23 cellular contexts compared by ENCODE assay signal in genomic region chr1:7407980-7408770, GRCh38.
DNase-seq lines count a peak whose midpoint lies in the region; ATAC-seq, FAIRE-seq and TF ChIP-seq lines count a peak whose summit lies in the region.
"Had no signal": no experiment of that assay in that cellular context is flagged by ENCODE, and none has a peak within 500 bp of the region (broad histone marks: within the 10 kb centered on the region; RNA-seq: fewer than 3 reads in every experiment).

No MANE protein-coding gene starts in this region.

- no peak overlapping the region for H2AFZ ChIP-seq in GM12878 (ENCODE audit: control insufficient read depth, low read depth, low read length)

- H4K20me1 ChIP-seq in GM12878 (ENCODE audit: control insufficient read depth, insufficient read depth): no peaks in the 10 kb centered on the region

- CTCF ChIA-PET in GM12878 (lab: Yijun Ruan, JAX): no interaction called here

- WGBS in right cardiac atrium: 85% methylated on average over 23 of the region's 23 CpGs
- 28% methylated on average over 21 of the region's 23 CpGs for WGBS in GM12878 (ENCODE audit: insufficient coverage, insufficient replicate concordance, low lambda C conversion rate, missing lambda C conversion rate)

- H3K27me3 ChIP-seq in right cardiac atrium (ENCODE audit: control insufficient read depth, insufficient read depth): no peaks in the 10 kb centered on the region
- H3K27me3 ChIP-seq in GM12878 (replicated peaks in 1 of 2; ENCODE audit: control insufficient read depth in 2 of 2, insufficient read depth in 2 of 2, low read length in 1 of 2): no peaks in the 10 kb centered on the region
- H3K27me3 ChIP-seq: body of pancreas had no signal

- H3K4me1 ChIP-seq in right cardiac atrium (ENCODE audit: control insufficient read depth, insufficient read depth, low read length) (no peaks in the 10 kb centered on the region), GM12878 (ENCODE audit: control insufficient read depth, insufficient read depth, low read length) (peaks cover 44% of the 10 kb centered on the region)
- H3K4me1 ChIP-seq: body of pancreas had no signal

- TF ChIP-seq RAD21 in GM12878 (IDR thresholded peaks at IDR 0.05; ENCODE audit: insufficient read depth, low read depth, low read length): no peak

- in situ Hi-C loops in GM12878 (cut with MboI): no loop called here

- H3K9ac ChIP-seq in GM12878 (ENCODE audit: control insufficient read depth, insufficient read depth, low read length): peak overlapping the region; percentile 39; the same call in 1 of the 2 replicates

- SMC1A ChIA-PET in GM12878 (lab: Charles Lee; ENCODE audit: uncharacterized antibody, unreplicated experiment): no interaction called here

- no peak for FAIRE-seq in GM12878 (lab: Jason Lieb, UNC)
- FAIRE-seq: endothelial cell of umbilical vein, K562, small intestine, TTC549 had no signal

- no peak for ATAC-seq in right cardiac atrium
- no peak for ATAC-seq in GM12878
- ATAC-seq in HG02642 (IDR thresholded peaks at IDR 0.05; ENCODE audit: poor library complexity, unreplicated experiment): no peak
- ATAC-seq: activated T-cell treated with anti-CD3 and anti-CD28 coated beads, Interleukin-2, amount 50 U/mL, for 72 hours; body of pancreas; K562; naive thymus-derived CD4-positive, alpha-beta T cell had no signal

- RAD21 ChIA-PET in GM12878 (lab: Charles Lee; ENCODE audit: unreplicated experiment): no interaction called here

- no peak for TF ChIP-seq CTCF in GM12878 (IDR thresholded peaks at IDR 0.05 in 2 of 3, conservative IDR thresholded peaks at IDR 0.05 in 1 of 3; ENCODE audit: control insufficient read depth in 2 of 3, extremely low read depth in 1 of 3, insufficient read depth in 1 of 3, low read depth in 3 of 3, low read length in 3 of 3)

- POLR2A ChIA-PET in GM12878 (lab: Charles Lee): no interaction called here

- intact Hi-C loops in cardiac septum (cut with DNase I): no loop called here
- intact Hi-C loops in right cardiac atrium (cut with DNase I): no loop called here
- intact Hi-C loops in GM12878 (cut with micrococcal nuclease; ENCODE audit: unreplicated experiment): no loop called here

- H3K4me2 ChIP-seq in GM12878 (ENCODE audit: control insufficient read depth, insufficient read depth): peak overlapping the region; percentile 7; the same call in 1 of the 2 replicates

- no TSS peak for BruUV-seq in GM12878 (replicated peaks; lab: Mats Ljungman, UMichigan)

- TF ChIP-seq EP300 in GM12878 (IDR thresholded peaks at IDR 0.05; ENCODE audit: borderline replicate concordance in 1 of 2, control insufficient read depth in 1 of 2, low read depth in 2 of 2, low read length in 2 of 2): no peak

- no peak overlapping the region for H3K27ac ChIP-seq in right cardiac atrium (ENCODE audit: low read length)
- H3K27ac ChIP-seq in GM12878 (ENCODE audit: control insufficient read depth, insufficient read depth): peak overlapping the region; percentile 35
- H3K27ac ChIP-seq: body of pancreas had no signal

- H3K9me3 ChIP-seq in right cardiac atrium (ENCODE audit: control insufficient read depth, low read length) (no peaks in the 10 kb centered on the region), GM12878 (replicated peaks; ENCODE audit: control insufficient read depth, insufficient read depth, low read length) (no peaks in the 10 kb centered on the region; the same call in 2 of the 3 replicates)
- H3K9me3 ChIP-seq: body of pancreas had no signal

- no peaks in the 10 kb centered on the region for H3K36me3 ChIP-seq in GM12878 (ENCODE audit: control insufficient read depth in 2 of 2, insufficient read depth in 2 of 2, low read length in 1 of 2)

- H3K79me2 ChIP-seq in GM12878 (ENCODE audit: control insufficient read depth, insufficient read depth, low read length): peaks cover 2% of the 10 kb centered on the region; the same call in 1 of the 2 replicates

- TF ChIP-seq POLR2A in GM12878 (IDR thresholded peaks at IDR 0.05; ENCODE audit: low read depth, low read length): no peak

- H3K4me3 ChIP-seq in right cardiac atrium (ENCODE audit: low read length): no peak overlapping the region
- H3K4me3 ChIP-seq in GM12878: no peak overlapping the region
- H3K4me3 ChIP-seq: body of pancreas, K562 had no signal

- DNase-seq in cardiac septum (ENCODE audit: low spot score): peak; percentile 66
- no peak for DNase-seq in right cardiac atrium
- DNase-seq in GM12878 (ENCODE audit: low read depth, low spot score): no peak
- DNase-seq in mesenteric fat pad (ENCODE audit: low spot score): peak; percentile 60
- peak; percentile 41 for DNase-seq in ureter (ENCODE audit: low spot score)
- no peak for DNase-seq in KG1 (lab: John Stamatoyannopoulos, UW)
- DNase-seq in anterior cingulate cortex (lab: John Stamatoyannopoulos, UW): no peak
- DNase-seq: activated CD4-positive, alpha-beta T cell treated with anti-CD3 and anti-CD28 coated beads, Interleukin-2, amount 10 ng/mL, durations not matched to agents 7 days and 5 days; activated T-cell treated with anti-CD3 and anti-CD28 coated beads, Interleukin-2, amount 50 U/mL, for 72 hours; body of pancreas; CD4-positive, alpha-beta memory T cell; DMS53; MV-4-11; NCI-H187 treated with DMSO at 0.1 percent for 48 hours; NCI-H446 treated with DMSO at 0.1 percent for 48 hours; small intestine; stimulated activated CD4-positive, alpha-beta T cell treated with anti-CD3 and anti-CD28 coated beads, Interleukin-4, amount 100 ng/mL, for 1 hour; SW 1271 had no signal

TF ChIP-seq in GM12878, 131 proteins besides CTCF, POLR2A, EP300 and RAD21:
- TF ChIP-seq SMAD5 (IDR thresholded peaks at IDR 0.05; ENCODE audit: low read depth) (no peak), ESRRA (IDR thresholded peaks at IDR 0.05; ENCODE audit: low read length) (no peak), MEF2B (IDR thresholded peaks at IDR 0.05; ENCODE audit: partially characterized antibody, poor library complexity, severe bottlenecking) (no peak), BCLAF1 (IDR thresholded peaks at IDR 0.05) (no peak), MTA3 (IDR thresholded peaks at IDR 0.05; ENCODE audit: borderline replicate concordance, low read length) (no peak), BRCA1 (IDR thresholded peaks at IDR 0.05; ENCODE audit: low read depth, low read length) (no peak), TBL1XR1 (IDR thresholded peaks at IDR 0.05; ENCODE audit: low read depth, low read length) (no peak), CEBPB (IDR thresholded peaks at IDR 0.05; ENCODE audit: borderline replicate concordance in 1 of 2, low read depth in 2 of 2, low read length in 2 of 2) (no peak), SREBF1 (IDR thresholded peaks at IDR 0.05; ENCODE audit: low read length) (no peak)

Comparison
In these comparisons a context has a peak if more than half of its experiments do, and no peak if none do; other contexts are left out.
1. DNase-seq: peak in cardiac septum (single experiment), mesenteric fat pad (single experiment) and ureter (single experiment); none in right cardiac atrium (0 of 3), GM12878 (single experiment), KG1 (single experiment) and anterior cingulate cortex (0 of 58).